In the genomic region with DNA sequence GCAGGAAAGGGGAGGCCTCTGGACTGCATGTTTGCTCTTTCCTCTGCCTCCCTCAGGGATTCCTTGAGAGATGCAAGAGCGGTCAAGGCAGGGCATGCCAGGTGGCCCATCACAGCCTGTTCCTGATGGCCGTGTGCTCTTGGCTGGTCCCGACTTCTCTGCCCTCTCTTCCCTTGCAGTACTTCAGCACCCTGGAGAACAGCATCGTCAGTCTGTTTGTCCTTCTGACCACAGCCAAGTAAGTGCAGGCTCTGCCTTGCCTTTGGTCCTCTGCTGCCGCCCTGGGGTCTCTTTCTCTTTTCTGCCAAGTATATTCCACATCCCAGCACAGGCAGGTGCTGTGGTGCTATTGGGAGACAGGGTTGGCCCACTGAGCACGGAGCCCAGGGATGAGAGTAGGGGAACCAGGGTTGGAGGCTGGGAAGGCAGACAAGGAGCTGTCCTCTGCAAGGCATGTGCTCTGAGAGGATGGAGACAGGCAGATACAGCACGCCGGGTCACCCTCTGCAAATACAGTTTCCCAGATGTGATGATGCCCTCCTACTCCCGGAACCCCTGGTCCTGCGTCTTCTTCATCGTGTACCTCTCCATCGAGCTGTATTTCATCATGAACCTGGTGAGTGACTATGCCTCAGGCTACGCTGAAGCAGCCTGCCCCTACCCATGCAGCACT, we compare ENCODE assay signal across 17 cellular contexts. TPM values are rescaled to one million over a fixed set of nuclear protein-coding genes. Genes with fewer than 3 reads are reported as not detected.
DNase-seq lines count a peak whose midpoint lies in the region; ATAC-seq and TF ChIP-seq lines count a peak whose summit lies in the region.
"Had no signal": no experiment of that assay in that cellular context is flagged by ENCODE, and none has a peak within 500 bp of the region (broad histone marks: within the 10 kb centered on the region; RNA-seq: fewer than 3 reads in every experiment).

No MANE protein-coding gene starts in this region.

- H3K18ac ChIP-seq in IMR-90 (ENCODE audit: low read depth, low read length), result no peak overlapping the region

- H2BK20ac ChIP-seq in IMR-90 (ENCODE audit: low read depth, low read length), result peak overlapping the region; percentile 14; the same call in 1 of the 2 replicates

- H4K8ac ChIP-seq in IMR-90 (ENCODE audit: low read depth in 2 of 2, low read length in 2 of 2), result no peak overlapping the region

- no peak overlapping the region for H2BK5ac ChIP-seq in IMR-90 (ENCODE audit: low read depth, low read length, poor library complexity, severe bottlenecking)

- no peaks in the 10 kb centered on the region for H3K79me1 ChIP-seq in IMR-90 (ENCODE audit: low read depth in 1 of 2, low read length in 2 of 2)

- H3K9ac ChIP-seq in IMR-90 (ENCODE audit: low read depth, low read length), result no peak overlapping the region

- H2BK120ac ChIP-seq in IMR-90 (ENCODE audit: low read depth, low read length), result 0 out of 2 replicates have a peak overlapping the region, but pooled peaks have one; percentile 1

- H3K4me3 Mint-ChIP-seq in central memory CD8-positive, alpha-beta T cell, result no peak overlapping the region
- no peak overlapping the region for H3K4me3 Mint-ChIP-seq in activated naive CD4-positive, alpha-beta T cell treated with anti-CD3 and anti-CD28 coated beads for 36 hours
- H3K4me3 Mint-ChIP-seq: activated CD4-positive, alpha-beta T cell treated with anti-CD3 and anti-CD28 coated beads, Interleukin-2, amount 10 ng/mL, durations not matched to agents 24 days and 14 days; brain; naive B cell; stimulated activated naive CD8-positive, alpha-beta T cell treated with anti-CD3 and anti-CD28 coated beads, Interleukin-15, Interleukin-2, amounts not matched to agents 100 ng/mL and 50 ng/mL, for 24 hours; T-helper 17 cell had no signal

- no peak for ATAC-seq in IMR-90 (ENCODE audit: low read depth)
- ATAC-seq in central memory CD8-positive, alpha-beta T cell (replicated peaks; ENCODE audit: extremely low read depth, poor library complexity, severe bottlenecking), result no peak
- no peak for ATAC-seq in thoracic aorta (ENCODE audit: insufficient number of reproducible peaks, low FRiP score, low read depth)
- no peak for ATAC-seq in left lobe of liver
- ATAC-seq: T-helper 17 cell had no signal

- peaks cover 28% of the 10 kb centered on the region for H3K9me1 ChIP-seq in IMR-90 (ENCODE audit: insufficient read depth, low read length)

- intact Hi-C loops in IMR-90 (cut with micrococcal nuclease), result no loop called here
- intact Hi-C loops in activated naive CD4-positive, alpha-beta T cell treated with anti-CD3 and anti-CD28 coated beads for 36 hours (cut with micrococcal nuclease), result no loop called here

- POLR2A ChIA-PET in IMR-90 (lab: Charles Lee; ENCODE audit: unreplicated experiment), result interaction anchor here (0.6 kb wide), 1 partner anchor 88 kb away, joined by 3 read pairs; a partner anchor contains a TSS

- no peak overlapping the region for H4K5ac ChIP-seq in IMR-90 (ENCODE audit: low read depth, low read length)

- H3K27ac Mint-ChIP-seq in central memory CD8-positive, alpha-beta T cell (ENCODE audit: low read depth), result peak overlapping the region; percentile 59
- H3K27ac Mint-ChIP-seq in activated naive CD4-positive, alpha-beta T cell treated with anti-CD3 and anti-CD28 coated beads for 36 hours, result no peak overlapping the region
- H3K27ac Mint-ChIP-seq: activated CD4-positive, alpha-beta T cell treated with anti-CD3 and anti-CD28 coated beads, Interleukin-2, amount 10 ng/mL, durations not matched to agents 24 days and 14 days; T-helper 17 cell had no signal

- TF ChIP-seq RAD21 in IMR-90 (IDR thresholded peaks at IDR 0.05; ENCODE audit: low read length), result no peak

- H3K36me3 Mint-ChIP-seq in central memory CD8-positive, alpha-beta T cell (ENCODE audit: insufficient read depth), result peaks cover 17% of the 10 kb centered on the region
- H3K36me3 Mint-ChIP-seq in activated naive CD4-positive, alpha-beta T cell treated with anti-CD3 and anti-CD28 coated beads for 36 hours (ENCODE audit: low read depth), result peaks cover 28% of the 10 kb centered on the region

- TF ChIP-seq POLR2A in IMR-90 (IDR thresholded peaks at IDR 0.05; ENCODE audit: low read depth, low read length), result no peak

- no peak overlapping the region for H3K23ac ChIP-seq in IMR-90 (ENCODE audit: low read depth, low read length)

- H3K4me2 ChIP-seq in IMR-90 (ENCODE audit: low read depth, low read length), result no peak overlapping the region

- H2AFZ ChIP-seq in IMR-90 (replicated peaks; ENCODE audit: low read length, poor library complexity), result peak overlapping the region; percentile 1

- WGBS in IMR-90 (ENCODE audit: extremely low coverage in 2 of 2, insufficient read length in 1 of 2), 2 experiments, result 94% methylated on average over 6 of the region's 13 CpGs; no CpG with 5 or more reads in 1 of the 2 experiments

- CTCF ChIA-PET in IMR-90 (lab: Yijun Ruan, JAX), result interaction anchor here (1.7 kb wide), 1 partner anchor 16 kb away, joined by 3 read pairs; no protein-coding TSS in a partner anchor
- CTCF ChIA-PET in activated naive CD4-positive, alpha-beta T cell treated with anti-CD3 and anti-CD28 coated beads for 36 hours (lab: Charles Lee), result no interaction called here

- H3K4me1 Mint-ChIP-seq in central memory CD8-positive, alpha-beta T cell, result no peaks in the 10 kb centered on the region
- peaks cover 17% of the 10 kb centered on the region for H3K4me1 Mint-ChIP-seq in activated naive CD4-positive, alpha-beta T cell treated with anti-CD3 and anti-CD28 coated beads for 36 hours (ENCODE audit: low read depth)
- H3K4me1 Mint-ChIP-seq: naive B cell had no signal

- H3K4me1 ChIP-seq in IMR-90 (ENCODE audit: control insufficient read depth, insufficient read depth, low read length) (peaks cover 14% of the 10 kb centered on the region), thoracic aorta (ENCODE audit: control insufficient read depth in 1 of 2, low read depth in 2 of 2) (peaks cover 23 to 35% of the 10 kb centered on the region in 2 donors)

- dilution Hi-C loops in IMR-90 (cut with HindIII; ENCODE audit: low sequenced_read_pairs, unreplicated experiment), result no loop called here

- peaks cover 3% of the 10 kb centered on the region; the same call in 1 of the 2 replicates for H3K36me3 ChIP-seq in IMR-90 (ENCODE audit: control insufficient read depth, insufficient read depth, low read length)
- H3K36me3 ChIP-seq in thoracic aorta, result peaks cover 65% of the 10 kb centered on the region

- H2AK5ac ChIP-seq in IMR-90 (ENCODE audit: low read depth, low read length), result peak overlapping the region; percentile 57; the same call in 1 of the 2 replicates

- BruUV-seq in IMR-90 (replicated peaks; lab: Mats Ljungman, UMichigan), result no TSS peak

- H3K4ac ChIP-seq in IMR-90 (ENCODE audit: low read depth, low read length), result peak overlapping the region; percentile 33; the same call in 1 of the 2 replicates

- no peak overlapping the region for H3K14ac ChIP-seq in IMR-90 (replicated peaks; ENCODE audit: low read depth, low read length)

- H3K27ac ChIP-seq in IMR-90 (ENCODE audit: insufficient read depth, low read length) (no peak overlapping the region), layer of hippocampus (ENCODE audit: low read depth, low read length) (peak overlapping the region; percentile 73), thoracic aorta (peak overlapping the region; percentile 86 to 94)

- H4K20me1 ChIP-seq in IMR-90 (ENCODE audit: insufficient read depth, low read length), result no peaks in the 10 kb centered on the region

- TF ChIP-seq CTCF in IMR-90 (conservative IDR thresholded peaks at IDR 0.05; ENCODE audit: low read depth, low read length) (no peak), thoracic aorta (IDR thresholded peaks at IDR 0.05) (no peak)

- H2BK15ac ChIP-seq in IMR-90 (ENCODE audit: low read depth, low read length), result no peak overlapping the region

- H3K56ac ChIP-seq in IMR-90 (ENCODE audit: extremely low read depth, insufficient read depth, low read length), result no peak overlapping the region

- H3K9me3 Mint-ChIP-seq in central memory CD8-positive, alpha-beta T cell, result no peaks in the 10 kb centered on the region
- H3K9me3 Mint-ChIP-seq in activated naive CD4-positive, alpha-beta T cell treated with anti-CD3 and anti-CD28 coated beads for 36 hours, result no peaks in the 10 kb centered on the region
- H3K9me3 Mint-ChIP-seq: activated CD4-positive, alpha-beta T cell treated with anti-CD3 and anti-CD28 coated beads, Interleukin-2, amount 10 ng/mL, durations not matched to agents 24 days and 14 days; brain; naive B cell; stimulated activated naive CD8-positive, alpha-beta T cell treated with anti-CD3 and anti-CD28 coated beads, Interleukin-15, Interleukin-2, amounts not matched to agents 100 ng/mL and 50 ng/mL, for 24 hours had no signal

- H3K4me3 ChIP-seq in IMR-90 (ENCODE audit: insufficient read depth, low read depth, low read length) (no peak overlapping the region), thoracic aorta (no peak overlapping the region)
- H3K4me3 ChIP-seq: right lobe of liver had no signal

- H4K91ac ChIP-seq in IMR-90 (ENCODE audit: insufficient read depth, low read depth, low read length), result no peak overlapping the region

- peak overlapping the region; percentile 50 for H2AK9ac ChIP-seq in IMR-90 (replicated peaks; ENCODE audit: low read depth, low read length, poor library complexity)

- H3K27me3 Mint-ChIP-seq in central memory CD8-positive, alpha-beta T cell, result no peaks in the 10 kb centered on the region
- no peaks in the 10 kb centered on the region for H3K27me3 Mint-ChIP-seq in activated naive CD4-positive, alpha-beta T cell treated with anti-CD3 and anti-CD28 coated beads for 36 hours (ENCODE audit: low read depth)
- H3K27me3 Mint-ChIP-seq: activated CD4-positive, alpha-beta T cell treated with anti-CD3 and anti-CD28 coated beads, Interleukin-2, amount 10 ng/mL, durations not matched to agents 24 days and 14 days; brain; naive B cell; stimulated activated naive CD8-positive, alpha-beta T cell treated with anti-CD3 and anti-CD28 coated beads, Interleukin-15, Interleukin-2, amounts not matched to agents 100 ng/mL and 50 ng/mL, for 24 hours; T-helper 17 cell had no signal

- peak; percentile 36 for DNase-seq in IMR-90
- DNase-seq in central memory CD8-positive, alpha-beta T cell (ENCODE audit: low spot score in 2 of 2), result no peak
- no peak for DNase-seq in thoracic aorta (ENCODE audit: low spot score)
- no peak for DNase-seq in activated naive CD4-positive, alpha-beta T cell treated with anti-CD3 and anti-CD28 coated beads for 36 hours
- no peak for DNase-seq in DMS 273 (lab: John Stamatoyannopoulos, UW; ENCODE audit: unreplicated experiment)
- no peak for DNase-seq in left lobe of liver (ENCODE audit: low spot score)
- DNase-seq: activated CD4-positive, alpha-beta T cell treated with anti-CD3 and anti-CD28 coated beads, Interleukin-2, amount 10 ng/mL, durations not matched to agents 24 days and 14 days; activated T-cell treated with anti-CD3 and anti-CD28 coated beads, Interleukin-2, amount 50 U/mL, for 48 hours; erythroblast; naive B cell; NCI-H1436; NCI-H524 treated with DMSO at 0.1 percent for 48 hours; T-helper 17 cell had no signal

- in situ Hi-C loops in IMR-90 (cut with MboI; ENCODE audit: low sequenced_read_pairs), result no loop called here

- no peaks in the 10 kb centered on the region for H3K9me3 ChIP-seq in IMR-90 (ENCODE audit: control insufficient read depth, insufficient read depth, low read length)
- no peaks in the 10 kb centered on the region for H3K9me3 ChIP-seq in thoracic aorta
- H3K9me3 ChIP-seq: right lobe of liver had no signal

- H3K27me3 ChIP-seq in IMR-90 (ENCODE audit: control insufficient read depth, insufficient read depth, low read length) (no peaks in the 10 kb centered on the region), layer of hippocampus (ENCODE audit: control insufficient read depth, insufficient read depth, low read length) (no peaks in the 10 kb centered on the region), thoracic aorta (replicated peaks; ENCODE audit: insufficient read depth) (no peaks in the 10 kb centered on the region)
- H3K27me3 ChIP-seq: right lobe of liver had no signal

RNA-seq across cellular contexts. Expression of a gene that starts 51.9 kb away (rescaled TPM):
- total RNA-seq in IMR-90 (2012; rRNA removed), result 2.0 and 2.5 TPM in 2 replicates
- 10.4 and 13.2 TPM in 2 replicates for polyA plus RNA-seq in IMR-90 (2012; rRNA removed)
- polyA plus RNA-seq in IMR-90 (2012; cell fraction: cytosol; rRNA removed), result 7.7 and 13.8 TPM in 2 replicates
- 58.1 and 63.1 TPM in 2 replicates for polyA plus RNA-seq in IMR-90 (2012; cell fraction: nucleus; rRNA removed; ENCODE audit: low replicate concordance)
- total RNA-seq in thoracic aorta, result 10 to 100 TPM; 84.1 to 93.5 TPM
- total RNA-seq in activated naive CD4-positive, alpha-beta T cell treated with anti-CD3 and anti-CD28 coated beads for 36 hours, result 10 to 100 TPM; 47.3 to 49.2 TPM
- 33.1 TPM for total RNA-seq in left lobe of liver
